In genomic region chr3:197498499-197499241, GRCh38 we compare ENCODE assay signal across 18 cellular contexts.
"Had no signal": no experiment of that assay in that cellular context is flagged by ENCODE, and none has a peak within 500 bp of the region (broad histone marks: within the 10 kb centered on the region; RNA-seq: fewer than 3 reads in every experiment).

No MANE protein-coding gene starts in this region.

- H3K4me3 ChIP-seq: dorsolateral prefrontal cortex, heart left ventricle, smooth muscle cell, tibial nerve, uterus had no signal

- H3K9me3 Mint-ChIP-seq: activated naive CD4-positive, alpha-beta T cell treated with anti-CD3 and anti-CD28 coated beads, Interleukin-2, amount 50 U/mL, for 72 hours; immature natural killer cell; natural killer cell treated with Interleukin-12 subunit alpha and Interleukin-12 subunit beta and Interleukin-15 and Interleukin-18, amount 100 ng/mL, for 72 hours had no signal

- FAIRE-seq: frontal cortex had no signal

- H2AFZ ChIP-seq: parathyroid adenoma had no signal

- ATAC-seq: activated naive CD4-positive, alpha-beta T cell treated with anti-CD3 and anti-CD28 coated beads, Interleukin-2, amount 50 U/mL, for 72 hours; heart left ventricle; natural killer cell treated with Interleukin-12 subunit alpha and Interleukin-12 subunit beta and Interleukin-15 and Interleukin-18, amount 100 ng/mL, for 72 hours; sciatic nerve; T-helper 17 cell had no signal

- H3K36me3 ChIP-seq: heart left ventricle, tibial nerve, uterus, WERI-Rb-1 had no signal

- H3K4me3 Mint-ChIP-seq: immature natural killer cell; natural killer cell treated with Interleukin-12 subunit alpha and Interleukin-12 subunit beta and Interleukin-15 and Interleukin-18, amount 100 ng/mL, for 72 hours; T-helper 17 cell had no signal

- H3K27ac ChIP-seq: dorsolateral prefrontal cortex, heart left ventricle, parathyroid adenoma, tibial nerve, uterus, WERI-Rb-1 had no signal

- DNase-seq: activated CD4-positive, alpha-beta T cell treated with anti-CD3 and anti-CD28 coated beads for 1 hour; activated gamma-delta T cell treated with Interleukin-2 at 50 U/mL for 16 hours; dorsolateral prefrontal cortex; heart left ventricle; immature natural killer cell; mesendoderm; stimulated activated CD4-positive, alpha-beta T cell treated with anti-CD3 and anti-CD28 coated beads, Interleukin-4, amount 100 ng/mL, for 1 hour; stimulated activated naive CD4-positive, alpha-beta T cell; T-helper 17 cell; uterus; WERI-Rb-1 had no signal

- H3K27me3 ChIP-seq: dorsolateral prefrontal cortex, heart left ventricle, tibial nerve, uterus had no signal

- H3K4me1 ChIP-seq: parathyroid adenoma, tibial nerve, uterus had no signal

- H3K4me2 ChIP-seq: smooth muscle cell had no signal

- H3K9me3 ChIP-seq: tibial nerve, uterus had no signal

- H3K27ac Mint-ChIP-seq: activated naive CD4-positive, alpha-beta T cell treated with anti-CD3 and anti-CD28 coated beads, Interleukin-2, amount 50 U/mL, for 72 hours; immature natural killer cell; natural killer cell treated with Interleukin-12 subunit alpha and Interleukin-12 subunit beta and Interleukin-15 and Interleukin-18, amount 100 ng/mL, for 72 hours; T-helper 17 cell had no signal

- H3K9ac ChIP-seq: parathyroid adenoma had no signal

- H3K36me3 Mint-ChIP-seq: activated naive CD4-positive, alpha-beta T cell treated with anti-CD3 and anti-CD28 coated beads, Interleukin-2, amount 50 U/mL, for 72 hours; immature natural killer cell; natural killer cell treated with Interleukin-12 subunit alpha and Interleukin-12 subunit beta and Interleukin-15 and Interleukin-18, amount 100 ng/mL, for 72 hours had no signal

- H3K79me2 ChIP-seq: parathyroid adenoma had no signal

- H3K4me1 Mint-ChIP-seq: immature natural killer cell had no signal
